1 cellular context compared by ENCODE assay signal in the genomic region with DNA sequence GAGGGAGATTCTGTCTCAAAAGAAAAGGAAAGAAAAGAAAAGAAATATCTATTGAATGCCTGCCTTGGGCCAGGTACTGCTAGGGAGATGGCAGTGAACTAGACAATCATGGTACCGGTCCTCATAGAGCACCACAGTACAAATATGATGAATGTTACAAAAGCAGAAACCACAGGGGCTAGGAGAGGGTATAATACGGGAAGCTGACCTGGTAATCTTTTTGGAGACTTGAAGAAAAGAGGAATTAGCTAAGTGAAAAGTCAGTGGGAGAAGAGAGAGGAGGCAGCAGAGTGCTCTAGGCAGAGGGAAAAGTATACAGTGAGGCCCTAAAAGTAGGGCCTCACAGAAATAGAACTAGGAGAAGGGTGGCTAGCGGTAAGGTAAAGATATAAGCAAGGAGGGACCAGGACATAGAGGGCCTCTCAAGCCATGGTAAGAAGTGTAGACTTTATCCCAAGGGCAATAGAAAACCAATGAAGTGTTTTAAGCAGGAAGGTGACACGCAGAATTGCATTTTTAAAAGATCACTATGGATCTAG.
TF ChIP-seq lines count a peak whose summit lies in the region.

No MANE protein-coding gene starts in this region.

TF ChIP-seq in A549, 52 proteins besides CTCF, POLR2A, EP300 and RAD21 (continued from another document):
- TF ChIP-seq HMGXB4 (CRISPR knock-in tag; IDR thresholded peaks at IDR 0.05; ENCODE audit: borderline replicate concordance) (no peak), RCOR1 (IDR thresholded peaks at IDR 0.05; ENCODE audit: low read depth, low read length) (no peak), HOXB13 (CRISPR knock-in tag; IDR thresholded peaks at IDR 0.05; ENCODE audit: low read depth) (no peak), MAFK (IDR thresholded peaks at IDR 0.05; ENCODE audit: partially characterized antibody) (no peak), BHLHE40 (IDR thresholded peaks at IDR 0.05; ENCODE audit: low read depth, low read length) (no peak), TP53 (CRISPR knock-in tag; IDR thresholded peaks at IDR 0.05) (no peak)
